In the genomic region with DNA sequence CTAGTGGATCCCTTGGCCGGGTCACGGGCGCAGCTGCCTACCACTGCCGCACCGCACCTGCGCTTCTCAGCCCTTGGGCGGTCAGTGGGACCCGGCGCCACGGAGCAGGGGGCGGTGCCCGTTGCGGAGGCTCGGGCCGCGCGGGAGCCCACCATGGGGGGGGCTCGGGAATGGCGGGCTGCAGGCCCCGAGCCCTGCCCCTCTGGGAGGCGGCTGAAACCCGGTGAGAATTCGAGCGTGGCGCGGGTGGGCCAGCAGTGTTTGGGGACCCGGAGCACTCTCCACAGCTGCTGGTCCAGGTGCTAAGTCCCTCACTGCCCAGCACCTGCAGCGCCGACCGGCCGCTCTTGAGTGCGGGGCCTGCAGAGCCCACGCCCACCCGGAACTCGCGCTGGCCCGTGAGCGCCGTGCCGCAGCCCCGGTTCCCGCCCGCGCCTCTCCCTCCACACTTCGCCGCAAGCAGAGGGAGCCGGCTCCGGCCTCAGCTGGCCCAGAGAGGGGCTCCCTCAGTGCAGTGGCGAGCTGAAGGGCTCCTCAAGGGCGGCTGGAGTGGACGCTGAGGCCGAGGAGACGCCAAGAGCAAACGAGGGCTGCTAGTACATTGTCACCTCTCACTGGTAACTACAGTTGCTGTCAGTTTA, we compare ENCODE assay signal across 1 cellular context.
TF ChIP-seq lines count a peak whose summit lies in the region.

No MANE protein-coding gene starts in this region.

TF ChIP-seq in GM23338, 12 proteins besides CTCF, POLR2A, EP300 and RAD21 (continued from another document):
- TF ChIP-seq EZH2phosphoT487 (IDR thresholded peaks at IDR 0.05; ENCODE audit: unreplicated experiment) (no peak), JUNB (IDR thresholded peaks at IDR 0.05; ENCODE audit: unreplicated experiment) (no peak), NANOG (IDR thresholded peaks at IDR 0.05; ENCODE audit: borderline replicate concordance) (no peak), ZNF462 (CRISPR knock-in tag; IDR thresholded peaks at IDR 0.05) (no peak), ZNF331 (CRISPR knock-in tag; IDR thresholded peaks at IDR 0.05; ENCODE audit: low read depth) (no peak), POLR2AphosphoS5 (IDR thresholded peaks at IDR 0.05; ENCODE audit: low read depth) (no peak)
- TF ChIP-seq, protein P1, sequence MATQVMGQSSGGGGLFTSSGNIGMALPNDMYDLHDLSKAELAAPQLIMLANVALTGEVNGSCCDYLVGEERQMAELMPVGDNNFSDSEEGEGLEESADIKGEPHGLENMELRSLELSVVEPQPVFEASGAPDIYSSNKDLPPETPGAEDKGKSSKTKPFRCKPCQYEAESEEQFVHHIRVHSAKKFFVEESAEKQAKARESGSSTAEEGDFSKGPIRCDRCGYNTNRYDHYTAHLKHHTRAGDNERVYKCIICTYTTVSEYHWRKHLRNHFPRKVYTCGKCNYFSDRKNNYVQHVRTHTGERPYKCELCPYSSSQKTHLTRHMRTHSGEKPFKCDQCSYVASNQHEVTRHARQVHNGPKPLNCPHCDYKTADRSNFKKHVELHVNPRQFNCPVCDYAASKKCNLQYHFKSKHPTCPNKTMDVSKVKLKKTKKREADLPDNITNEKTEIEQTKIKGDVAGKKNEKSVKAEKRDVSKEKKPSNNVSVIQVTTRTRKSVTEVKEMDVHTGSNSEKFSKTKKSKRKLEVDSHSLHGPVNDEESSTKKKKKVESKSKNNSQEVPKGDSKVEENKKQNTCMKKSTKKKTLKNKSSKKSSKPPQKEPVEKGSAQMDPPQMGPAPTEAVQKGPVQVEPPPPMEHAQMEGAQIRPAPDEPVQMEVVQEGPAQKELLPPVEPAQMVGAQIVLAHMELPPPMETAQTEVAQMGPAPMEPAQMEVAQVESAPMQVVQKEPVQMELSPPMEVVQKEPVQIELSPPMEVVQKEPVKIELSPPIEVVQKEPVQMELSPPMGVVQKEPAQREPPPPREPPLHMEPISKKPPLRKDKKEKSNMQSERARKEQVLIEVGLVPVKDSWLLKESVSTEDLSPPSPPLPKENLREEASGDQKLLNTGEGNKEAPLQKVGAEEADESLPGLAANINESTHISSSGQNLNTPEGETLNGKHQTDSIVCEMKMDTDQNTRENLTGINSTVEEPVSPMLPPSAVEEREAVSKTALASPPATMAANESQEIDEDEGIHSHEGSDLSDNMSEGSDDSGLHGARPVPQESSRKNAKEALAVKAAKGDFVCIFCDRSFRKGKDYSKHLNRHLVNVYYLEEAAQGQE (IDR thresholded peaks at IDR 0.05; ENCODE audit: unreplicated experiment): no peak
